Comparison of ENCODE assay signal across 20 cellular contexts in the genomic region with DNA sequence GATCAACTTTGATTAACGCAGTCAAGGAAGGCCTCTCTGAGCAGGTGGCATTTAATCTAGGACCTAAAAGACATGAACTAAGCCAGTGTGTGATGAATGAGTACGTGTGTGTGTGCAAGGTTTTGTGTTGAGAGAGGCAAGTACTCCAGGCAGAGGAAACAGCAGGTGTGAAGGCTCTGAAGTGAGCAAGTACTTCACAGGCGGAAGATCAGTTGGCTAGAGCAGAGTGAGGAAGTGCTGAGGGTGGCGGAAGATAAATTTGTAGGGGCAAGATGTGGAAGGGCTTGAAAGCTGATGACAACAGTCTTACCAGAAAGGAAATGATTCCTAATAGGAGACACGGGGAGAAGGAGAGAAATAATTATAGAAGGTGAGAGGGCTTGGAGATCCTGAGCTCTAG.
"Had no signal": no experiment of that assay in that cellular context is flagged by ENCODE, and none has a peak within 500 bp of the region (broad histone marks: within the 10 kb centered on the region; RNA-seq: fewer than 3 reads in every experiment).

No MANE protein-coding gene starts in this region.

- H3K27me3 ChIP-seq: suprapubic skin had no signal

- H3K9me3 ChIP-seq: left ventricle myocardium inferior, suprapubic skin had no signal

- H3K36me3 ChIP-seq: suprapubic skin had no signal

- H3K4me3 ChIP-seq: left ventricle myocardium inferior, suprapubic skin had no signal

- H3K27ac ChIP-seq: left ventricle myocardium inferior, suprapubic skin had no signal

- FAIRE-seq: kidney, small intestine, TTC549 had no signal

- DNase-seq: activated B cell treated with CpG ODN at 0.5 μM for 24 hours; activated CD4-positive, alpha-beta T cell treated with anti-CD3 and anti-CD28 coated beads, Interleukin-2, amount 10 ng/mL, durations not matched to agents 24 days and 14 days; activated CD8-positive, alpha-beta memory T cell treated with anti-CD3 and anti-CD28 coated beads, Interleukin-2, amount 50 U/mL, for 48 hours; activated gamma-delta T cell treated with Interleukin-2 at 50 U/mL for 16 hours; amygdala; cerebellar nuclear complex; effector CD8-positive, alpha-beta T cell; foreskin fibroblast; glutamatergic neuron; hypothalamus; kidney; left ventricle myocardium inferior; mesenchymal stem cell; naive thymus-derived CD8-positive, alpha-beta T cell; posterior cingulate gyrus; stimulated activated CD4-positive, alpha-beta T cell treated with anti-CD3 and anti-CD28 coated beads, Interleukin-4, amount 100 ng/mL, for 24 hours; stimulated activated naive CD4-positive, alpha-beta T cell had no signal

- ATAC-seq: naive thymus-derived CD8-positive, alpha-beta T cell had no signal
